1 cellular context compared by ENCODE assay signal in genomic region chr19:39445258-39446071, GRCh38.
A peak's percentile ranks its signal among the peaks of the same experiment; 100 is the strongest.
TF ChIP-seq lines count a peak whose summit lies in the region.

Gene SUPT5H, plus strand, starts transcription at chr19:39445582. Its CDS starts 309 bp downstream, at chr19:39445891.

TF ChIP-seq in HepG2, 621 proteins besides CTCF, POLR2A, EP300 and RAD21 (continued from another document and continues in another):
- peak; percentile 94 to 96 for TF ChIP-seq HMGXB4 (CRISPR knock-in tag; IDR thresholded peaks at IDR 0.05; ENCODE audit: borderline replicate concordance in 1 of 2, low read depth in 1 of 2)
- 0 out of 2 replicates have a peak, but pooled peaks have one; percentile 43 for TF ChIP-seq ATF3 (CRISPR knock-in tag; IDR thresholded peaks at IDR 0.05)
- TF ChIP-seq CBX1 (IDR thresholded peaks at IDR 0.05; ENCODE audit: low read depth), result no peak
- peak; percentile 77 for TF ChIP-seq MXD4 (CRISPR knock-in tag; IDR thresholded peaks at IDR 0.05)
- TF ChIP-seq MEF2D (CRISPR knock-in tag; IDR thresholded peaks at IDR 0.05), result peak; percentile 69
- TF ChIP-seq ZNF563 (CRISPR knock-in tag; IDR thresholded peaks at IDR 0.05), result peak; percentile 83; the same call in 1 of the 2 replicates
- TF ChIP-seq CBX5 (CRISPR knock-in tag; IDR thresholded peaks at IDR 0.05; ENCODE audit: borderline replicate concordance), result no peak; the same call in 1 of the 2 replicates
- no peak for TF ChIP-seq ZNF562 (CRISPR knock-in tag; IDR thresholded peaks at IDR 0.05; ENCODE audit: borderline replicate concordance)
- TF ChIP-seq ZNF20 (CRISPR knock-in tag; IDR thresholded peaks at IDR 0.05), result 0 out of 2 replicates have a peak, but pooled peaks have one; percentile 31
- peak; percentile 70; the same call in 1 of the 2 replicates for TF ChIP-seq TSC22D2 (CRISPR knock-in tag; IDR thresholded peaks at IDR 0.05; ENCODE audit: borderline replicate concordance)
- peak; percentile 80; the same call in 1 of the 2 replicates for TF ChIP-seq ZHX1 (CRISPR knock-in tag; IDR thresholded peaks at IDR 0.05; ENCODE audit: low read depth)
- TF ChIP-seq ELK4 (CRISPR knock-in tag; IDR thresholded peaks at IDR 0.05; ENCODE audit: borderline replicate concordance), result no peak
- TF ChIP-seq NFE2L2 (IDR thresholded peaks at IDR 0.05; ENCODE audit: low read length), result no peak
- peak; percentile 71; the same call in 1 of the 2 replicates for TF ChIP-seq EEA1 (CRISPR knock-in tag; IDR thresholded peaks at IDR 0.05; ENCODE audit: borderline replicate concordance)
- TF ChIP-seq NCOA1 (CRISPR knock-in tag; IDR thresholded peaks at IDR 0.05), result 0 out of 2 replicates have a peak, but pooled peaks have one; percentile 14
- no peak for TF ChIP-seq HOXA7 (CRISPR knock-in tag; IDR thresholded peaks at IDR 0.05)
- no peak for TF ChIP-seq ZNF616 (CRISPR knock-in tag; IDR thresholded peaks at IDR 0.05; ENCODE audit: low read depth)
- TF ChIP-seq U2AF2 (IDR thresholded peaks at IDR 0.05; ENCODE audit: low read depth, low read length), result no peak
- no peak for TF ChIP-seq ZKSCAN5 (CRISPR knock-in tag; IDR thresholded peaks at IDR 0.05)
- TF ChIP-seq CEBPB (IDR thresholded peaks at IDR 0.05; ENCODE audit: borderline replicate concordance, low read depth, low read length), result no peak
- 0 out of 2 replicates have a peak, but pooled peaks have one; percentile 36 for TF ChIP-seq ZNF292 (CRISPR knock-in tag; IDR thresholded peaks at IDR 0.05; ENCODE audit: borderline replicate concordance, low read depth)
- TF ChIP-seq CEBPZ (IDR thresholded peaks at IDR 0.05; ENCODE audit: low read length), result no peak
- peak; percentile 84; the same call in 1 of the 2 replicates for TF ChIP-seq TGIF2 (CRISPR knock-in tag; IDR thresholded peaks at IDR 0.05)
- TF ChIP-seq AFF4 (CRISPR knock-in tag; IDR thresholded peaks at IDR 0.05), result no peak
- TF ChIP-seq ZNF709 (CRISPR knock-in tag; IDR thresholded peaks at IDR 0.05), result peak; percentile 93
- TF ChIP-seq ZNF557 (CRISPR knock-in tag; IDR thresholded peaks at IDR 0.05), result peak; percentile 45; the same call in 1 of the 2 replicates
- peak; percentile 100 for TF ChIP-seq THAP9 (CRISPR knock-in tag; IDR thresholded peaks at IDR 0.05; ENCODE audit: borderline replicate concordance)
- TF ChIP-seq E2F5 (CRISPR knock-in tag; conservative IDR thresholded peaks at IDR 0.05), result no peak
- TF ChIP-seq RNF2 (conservative IDR thresholded peaks at IDR 0.05; ENCODE audit: low read depth), result 0 out of 2 replicates have a peak, but pooled peaks have one; percentile 57
- TF ChIP-seq ZNF784 (CRISPR knock-in tag; IDR thresholded peaks at IDR 0.05; ENCODE audit: borderline replicate concordance), result peak; percentile 98
- TF ChIP-seq ZNF781 (CRISPR knock-in tag; IDR thresholded peaks at IDR 0.05; ENCODE audit: borderline replicate concordance, not compliant biosample characterization), result no peak
- no peak for TF ChIP-seq RORA (CRISPR knock-in tag; IDR thresholded peaks at IDR 0.05)
- TF ChIP-seq ZNF510 (CRISPR knock-in tag; IDR thresholded peaks at IDR 0.05; ENCODE audit: low read depth), result no peak; the same call in 1 of the 2 replicates
- TF ChIP-seq GABPA (IDR thresholded peaks at IDR 0.05; ENCODE audit: low read depth, low read length), result peak; percentile 83
- peak; percentile 95 for TF ChIP-seq GABPA (CRISPR knock-in tag; IDR thresholded peaks at IDR 0.05; ENCODE audit: low read depth)
- TF ChIP-seq ZSCAN5A (CRISPR knock-in tag; IDR thresholded peaks at IDR 0.05; ENCODE audit: borderline replicate concordance), result no peak
- peak; percentile 92 for TF ChIP-seq KAT7 (CRISPR knock-in tag; IDR thresholded peaks at IDR 0.05; ENCODE audit: borderline replicate concordance)
- no peak for TF ChIP-seq TAF15 (IDR thresholded peaks at IDR 0.05; ENCODE audit: low read depth, low read length, poor library complexity, severe bottlenecking)
